ENCODE assay signal across 8 cellular contexts in genomic region chr15:50425678-50426246, GRCh38. TPM values are rescaled to one million over a fixed set of nuclear protein-coding genes. Genes with fewer than 3 reads are reported as not detected.
DNase-seq lines count a peak whose midpoint lies in the region; ATAC-seq, FAIRE-seq and TF ChIP-seq lines count a peak whose summit lies in the region.
"Not testable (repeated sequence)": the region's sequence is repeated elsewhere in the genome, so short reads cannot be mapped to it uniquely, and the experiment has no call there.

No MANE protein-coding gene starts in this region.

- not testable (repeated sequence) for DNase-seq in A673 (ENCODE audit: low spot score); GM23338 (ENCODE audit: low spot score); PC-3; activated CD8-positive, alpha-beta memory T cell treated with anti-CD3 and anti-CD28 coated beads, Interleukin-2, amount 10 ng/mL, durations not matched to agents 7 days and 5 days; bronchial epithelial cell (ENCODE audit: low read depth); fibroblast of villous mesenchyme (ENCODE audit: low read depth); gastrocnemius medialis

- H3K79me2 ChIP-seq in GM23338 (replicated peaks; ENCODE audit: insufficient read depth): peaks cover 64% of the 10 kb centered on the region
- peaks cover 64% of the 10 kb centered on the region for H3K79me2 ChIP-seq in PC-3 (ENCODE audit: low read length)

- not testable (repeated sequence) for BruUV-seq in A673 (replicated peaks; lab: Mats Ljungman, UMichigan); PC-3 (replicated peaks; lab: Mats Ljungman, UMichigan)

- H3K36me3 ChIP-seq in A673 (ENCODE audit: insufficient read depth, low read length, poor library complexity, severe bottlenecking); GM23338 (ENCODE audit: insufficient read depth); PC-3 (ENCODE audit: low read depth, low read length); bronchial epithelial cell (ENCODE audit: control insufficient read depth, insufficient read depth, low read length); gastrocnemius medialis: not testable (repeated sequence)

- not testable (repeated sequence) for H3K27ac Mint-ChIP-seq in GM23338; activated CD8-positive, alpha-beta memory T cell treated with anti-CD3 and anti-CD28 coated beads, Interleukin-2, amount 10 ng/mL, durations not matched to agents 7 days and 5 days

- H4K20me1 ChIP-seq in GM23338 (replicated peaks; ENCODE audit: insufficient read depth): peaks cover 13% of the 10 kb centered on the region; the same call in 1 of the 2 replicates
- H4K20me1 ChIP-seq in PC-3 (ENCODE audit: low read length): not testable (repeated sequence)

- not testable (repeated sequence) for H2AFZ ChIP-seq in GM23338; PC-3 (ENCODE audit: low read length)

- not testable (repeated sequence) for ATAC-seq in GM23338; PC-3; activated CD8-positive, alpha-beta memory T cell treated with anti-CD3 and anti-CD28 coated beads, Interleukin-2, amount 10 ng/mL, durations not matched to agents 7 days and 5 days; gastrocnemius medialis

- CTCF ChIA-PET in A673 (lab: Charles Lee); PC-3 (lab: Charles Lee); activated CD8-positive, alpha-beta memory T cell treated with anti-CD3 and anti-CD28 coated beads, Interleukin-2, amount 10 ng/mL, durations not matched to agents 7 days and 5 days (lab: Charles Lee): not testable (repeated sequence)

- H3K4me1 Mint-ChIP-seq in GM23338: not testable (repeated sequence)
- H3K4me1 Mint-ChIP-seq in activated CD8-positive, alpha-beta memory T cell treated with anti-CD3 and anti-CD28 coated beads, Interleukin-2, amount 10 ng/mL, durations not matched to agents 7 days and 5 days: peaks cover 34% of the 10 kb centered on the region

- peak overlapping the region; percentile 93 for H3K4me3 Mint-ChIP-seq in GM23338
- peak overlapping the region; percentile 96 for H3K4me3 Mint-ChIP-seq in activated CD8-positive, alpha-beta memory T cell treated with anti-CD3 and anti-CD28 coated beads, Interleukin-2, amount 10 ng/mL, durations not matched to agents 7 days and 5 days

- not testable (repeated sequence) for H3K4me1 ChIP-seq in A673 (ENCODE audit: insufficient read depth, low read length, poor library complexity, severe bottlenecking); PC-3 (ENCODE audit: insufficient read depth, low read length)
- H3K4me1 ChIP-seq in GM23338 (ENCODE audit: insufficient read depth): peaks cover 14% of the 10 kb centered on the region; the same call in 1 of the 2 replicates
- peaks cover 36% of the 10 kb centered on the region for H3K4me1 ChIP-seq in mononuclear cell (ENCODE audit: insufficient read depth, low read length)
- H3K4me1 ChIP-seq in gastrocnemius medialis: peaks cover 20 to 35% of the 10 kb centered on the region in 2 donors

- in situ Hi-C loops in gastrocnemius medialis (cut with MboI; ENCODE audit: low sequenced_read_pairs in 4 of 4): loop anchor here in 1 of 4 donors (10.0 to 25.0 kb wide), 2 partner anchors 71 to 487 kb away; partner anchors contain the start of genes AP4E1 and GABPB1

- H3K9me2 ChIP-seq in GM23338 (ENCODE audit: insufficient read depth); PC-3 (replicated peaks; ENCODE audit: low read length): not testable (repeated sequence)

- H3K4me2 ChIP-seq in GM23338 (peak overlapping the region; percentile 80), PC-3 (ENCODE audit: low read length) (peak overlapping the region; percentile 87)

- H3K27me3 Mint-ChIP-seq in GM23338 (ENCODE audit: insufficient read depth, low read depth, poor library complexity): peaks cover 13% of the 10 kb centered on the region
- H3K27me3 Mint-ChIP-seq in activated CD8-positive, alpha-beta memory T cell treated with anti-CD3 and anti-CD28 coated beads, Interleukin-2, amount 10 ng/mL, durations not matched to agents 7 days and 5 days: not testable (repeated sequence)

- not testable (repeated sequence) for H3F3A ChIP-seq in GM23338 (replicated peaks; ENCODE audit: low read depth); PC-3 (ENCODE audit: low read length, unreplicated experiment)

- not testable (repeated sequence) for H3K36me3 Mint-ChIP-seq in GM23338 (ENCODE audit: low read depth)
- H3K36me3 Mint-ChIP-seq in activated CD8-positive, alpha-beta memory T cell treated with anti-CD3 and anti-CD28 coated beads, Interleukin-2, amount 10 ng/mL, durations not matched to agents 7 days and 5 days: peaks cover 14% of the 10 kb centered on the region

- not testable (repeated sequence) for TF ChIP-seq POLR2A in gastrocnemius medialis (IDR thresholded peaks at IDR 0.05)

- peak overlapping the region; percentile 73 for H3K4me3 ChIP-seq in A673 (ENCODE audit: low read depth, low read length, poor library complexity, severe bottlenecking)
- H3K4me3 ChIP-seq in GM23338: peak overlapping the region; percentile 75
- H3K4me3 ChIP-seq in PC-3 (ENCODE audit: low read length): peak overlapping the region; percentile 91
- H3K4me3 ChIP-seq in bronchial epithelial cell (ENCODE audit: low read depth, low read length): peak overlapping the region; percentile 63
- H3K4me3 ChIP-seq in fibroblast of villous mesenchyme (ENCODE audit: low read depth, low read length): peak overlapping the region; percentile 85
- peak overlapping the region; percentile 99 for H3K4me3 ChIP-seq in mononuclear cell (ENCODE audit: low read length)
- H3K4me3 ChIP-seq in gastrocnemius medialis: peak overlapping the region; percentile 83 to 94 (median 84)

- H3K27ac ChIP-seq in A673 (ENCODE audit: low read depth, low read length, poor library complexity, severe bottlenecking); PC-3 (ENCODE audit: low read length): not testable (repeated sequence)
- H3K27ac ChIP-seq in GM23338 (ENCODE audit: low read depth) (peak overlapping the region; percentile 10; the same call in 1 of the 2 replicates), gastrocnemius medialis (peak overlapping the region in 2 of 4 donors; percentile 91 to 93)

- not testable (repeated sequence) for FAIRE-seq in bronchial epithelial cell (lab: Jason Lieb, UNC)

- H3K27me3 ChIP-seq in A673 (replicated peaks; ENCODE audit: insufficient read depth, low read depth, low read length, poor library complexity); GM23338 (ENCODE audit: insufficient read depth); PC-3 (ENCODE audit: low read length); bronchial epithelial cell (ENCODE audit: control insufficient read depth, insufficient read depth, low read length); mononuclear cell (ENCODE audit: insufficient read depth, low read length); gastrocnemius medialis: not testable (repeated sequence)

- intact Hi-C loops in A673 (cut with micrococcal nuclease; ENCODE audit: unreplicated experiment); gastrocnemius medialis (cut with DNase I; ENCODE audit: low total_unique reads): not testable (repeated sequence)
- intact Hi-C loops in PC-3 (cut with micrococcal nuclease): loop anchor here (2.0 kb wide), 1 partner anchor 71 kb away; the partner anchor contains the start of gene GABPB1

- TF ChIP-seq CTCF in A673 (conservative IDR thresholded peaks at IDR 0.05; ENCODE audit: low read depth, low read length); GM23338 (conservative IDR thresholded peaks at IDR 0.05; ENCODE audit: low read depth in 2 of 2); PC-3 (conservative IDR thresholded peaks at IDR 0.05; ENCODE audit: low read depth, low read length); bronchial epithelial cell (IDR thresholded peaks at IDR 0.05; ENCODE audit: insufficient read depth, low read length, severe bottlenecking); fibroblast of villous mesenchyme (IDR thresholded peaks at IDR 0.05; ENCODE audit: insufficient read depth, low read depth, low read length); gastrocnemius medialis (IDR thresholded peaks at IDR 0.05 in 4 of 5, conservative IDR thresholded peaks at IDR 0.05 in 1 of 5): not testable (repeated sequence)

- POLR2A ChIA-PET in A673 (lab: Charles Lee; ENCODE audit: low non-redundant PET); PC-3 (lab: Charles Lee; ENCODE audit: unreplicated experiment): not testable (repeated sequence)

- not testable (repeated sequence) for H3K9me3 Mint-ChIP-seq in GM23338; activated CD8-positive, alpha-beta memory T cell treated with anti-CD3 and anti-CD28 coated beads, Interleukin-2, amount 10 ng/mL, durations not matched to agents 7 days and 5 days (ENCODE audit: low read depth)

- H3K9me3 ChIP-seq in A673 (ENCODE audit: low read depth, low read length, poor library complexity, severe bottlenecking); PC-3 (ENCODE audit: low read length); mononuclear cell (ENCODE audit: low read depth, low read length); gastrocnemius medialis: not testable (repeated sequence)

- peak overlapping the region; percentile 84; the same call in 1 of the 2 replicates for H3K9ac ChIP-seq in PC-3 (ENCODE audit: low read length)

RNA-seq across cellular contexts. Expression of gene USP8, which starts 1.6 kb away (rescaled TPM):
- total RNA-seq in A673 (2021) (48.5 and 58.4 TPM in 2 replicates), PC-3 (2014; rRNA removed) (24.6 and 25.1 TPM in 2 replicates), bronchial epithelial cell (30.8 and 42.9 TPM in 2 replicates), fibroblast of villous mesenchyme (47.0 and 54.0 TPM in 2 replicates), mononuclear cell (73.7 TPM), gastrocnemius medialis (10 to 100 TPM; 30.8 to 49.3 (median 46.8) TPM)
- total RNA-seq in GM23338 (2014; rRNA removed; shearing (Covaris generic)): 60.3 and 64.8 TPM in 2 replicates
- polyA plus RNA-seq in GM23338 (2016; fragmentation: Nextera tagmentation; extraction: Ambion mirVana): 50.0 and 68.6 TPM in 2 replicates
- total RNA-seq in activated CD8-positive, alpha-beta memory T cell treated with anti-CD3 and anti-CD28 coated beads, Interleukin-2, amount 10 ng/mL, durations not matched to agents 7 days and 5 days: 10 to 100 TPM; 54.1 to 58.2 TPM
